Comparison of ENCODE assay signal across 2 cellular contexts in the genomic region with DNA sequence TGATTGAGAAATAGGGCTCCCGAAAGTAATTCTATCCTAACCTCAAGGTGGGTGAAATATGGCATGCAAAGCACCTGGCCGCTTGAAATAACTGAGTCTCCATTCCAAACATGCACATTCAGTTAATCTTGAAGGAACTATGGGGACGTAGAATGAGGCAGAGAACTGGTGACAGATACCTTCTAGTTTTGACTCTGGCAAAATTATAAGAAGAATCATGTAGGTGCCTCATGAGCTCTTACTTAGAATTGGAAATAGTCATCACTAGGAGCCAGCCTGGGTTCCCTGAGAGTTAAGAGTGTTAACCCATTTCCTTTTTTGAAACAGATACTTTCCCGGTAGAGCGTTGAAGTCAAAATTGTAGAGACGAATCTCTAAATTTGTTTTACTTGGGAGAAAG.
TF ChIP-seq lines count a peak whose summit lies in the region.

No MANE protein-coding gene starts in this region.

TF ChIP-seq in liver, 16 proteins besides CTCF, POLR2A, EP300 and RAD21:
- TF ChIP-seq HNF4G (IDR thresholded peaks at IDR 0.05) = no peak
- no peak for TF ChIP-seq HNF4A (conservative IDR thresholded peaks at IDR 0.05)
- TF ChIP-seq SP1 (IDR thresholded peaks at IDR 0.05) = no peak
- no peak for TF ChIP-seq JUND (IDR thresholded peaks at IDR 0.05)
- no peak for TF ChIP-seq ATF3 (IDR thresholded peaks at IDR 0.05)
- TF ChIP-seq RXRA (IDR thresholded peaks at IDR 0.05) = no peak
- TF ChIP-seq NR2F2 (IDR thresholded peaks at IDR 0.05) = no peak
- TF ChIP-seq, protein P1, sequence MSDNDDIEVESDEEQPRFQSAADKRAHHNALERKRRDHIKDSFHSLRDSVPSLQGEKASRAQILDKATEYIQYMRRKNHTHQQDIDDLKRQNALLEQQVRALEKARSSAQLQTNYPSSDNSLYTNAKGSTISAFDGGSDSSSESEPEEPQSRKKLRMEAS (IDR thresholded peaks at IDR 0.05) = no peak
- TF ChIP-seq REST (IDR thresholded peaks at IDR 0.05) = no peak
- TF ChIP-seq YY1 (IDR thresholded peaks at IDR 0.05) = no peak
- TF ChIP-seq FOXA1 (IDR thresholded peaks at IDR 0.05) = no peak
- no peak for TF ChIP-seq TAF1 (conservative IDR thresholded peaks at IDR 0.05)
- no peak for TF ChIP-seq GABPA (IDR thresholded peaks at IDR 0.05 in 1 of 2, conservative IDR thresholded peaks at IDR 0.05 in 1 of 2)
- TF ChIP-seq, protein P2, sequence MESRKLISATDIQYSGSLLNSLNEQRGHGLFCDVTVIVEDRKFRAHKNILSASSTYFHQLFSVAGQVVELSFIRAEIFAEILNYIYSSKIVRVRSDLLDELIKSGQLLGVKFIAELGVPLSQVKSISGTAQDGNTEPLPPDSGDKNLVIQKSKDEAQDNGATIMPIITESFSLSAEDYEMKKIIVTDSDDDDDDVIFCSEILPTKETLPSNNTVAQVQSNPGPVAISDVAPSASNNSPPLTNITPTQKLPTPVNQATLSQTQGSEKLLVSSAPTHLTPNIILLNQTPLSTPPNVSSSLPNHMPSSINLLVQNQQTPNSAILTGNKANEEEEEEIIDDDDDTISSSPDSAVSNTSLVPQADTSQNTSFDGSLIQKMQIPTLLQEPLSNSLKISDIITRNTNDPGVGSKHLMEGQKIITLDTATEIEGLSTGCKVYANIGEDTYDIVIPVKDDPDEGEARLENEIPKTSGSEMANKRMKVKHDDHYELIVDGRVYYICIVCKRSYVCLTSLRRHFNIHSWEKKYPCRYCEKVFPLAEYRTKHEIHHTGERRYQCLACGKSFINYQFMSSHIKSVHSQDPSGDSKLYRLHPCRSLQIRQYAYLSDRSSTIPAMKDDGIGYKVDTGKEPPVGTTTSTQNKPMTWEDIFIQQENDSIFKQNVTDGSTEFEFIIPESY (IDR thresholded peaks at IDR 0.05) = no peak
- TF ChIP-seq FOXA2 (IDR thresholded peaks at IDR 0.05) = no peak

TF ChIP-seq in HepG2, 621 proteins besides CTCF, POLR2A, EP300 and RAD21:
- TF ChIP-seq, protein P3, sequence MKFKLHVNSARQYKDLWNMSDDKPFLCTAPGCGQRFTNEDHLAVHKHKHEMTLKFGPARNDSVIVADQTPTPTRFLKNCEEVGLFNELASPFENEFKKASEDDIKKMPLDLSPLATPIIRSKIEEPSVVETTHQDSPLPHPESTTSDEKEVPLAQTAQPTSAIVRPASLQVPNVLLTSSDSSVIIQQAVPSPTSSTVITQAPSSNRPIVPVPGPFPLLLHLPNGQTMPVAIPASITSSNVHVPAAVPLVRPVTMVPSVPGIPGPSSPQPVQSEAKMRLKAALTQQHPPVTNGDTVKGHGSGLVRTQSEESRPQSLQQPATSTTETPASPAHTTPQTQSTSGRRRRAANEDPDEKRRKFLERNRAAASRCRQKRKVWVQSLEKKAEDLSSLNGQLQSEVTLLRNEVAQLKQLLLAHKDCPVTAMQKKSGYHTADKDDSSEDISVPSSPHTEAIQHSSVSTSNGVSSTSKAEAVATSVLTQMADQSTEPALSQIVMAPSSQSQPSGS (CRISPR knock-in tag; IDR thresholded peaks at IDR 0.05) = no peak
- TF ChIP-seq ZNF780A (CRISPR knock-in tag; IDR thresholded peaks at IDR 0.05) = no peak
